Comparison of ENCODE assay signal across 14 cellular contexts in the genomic region with DNA sequence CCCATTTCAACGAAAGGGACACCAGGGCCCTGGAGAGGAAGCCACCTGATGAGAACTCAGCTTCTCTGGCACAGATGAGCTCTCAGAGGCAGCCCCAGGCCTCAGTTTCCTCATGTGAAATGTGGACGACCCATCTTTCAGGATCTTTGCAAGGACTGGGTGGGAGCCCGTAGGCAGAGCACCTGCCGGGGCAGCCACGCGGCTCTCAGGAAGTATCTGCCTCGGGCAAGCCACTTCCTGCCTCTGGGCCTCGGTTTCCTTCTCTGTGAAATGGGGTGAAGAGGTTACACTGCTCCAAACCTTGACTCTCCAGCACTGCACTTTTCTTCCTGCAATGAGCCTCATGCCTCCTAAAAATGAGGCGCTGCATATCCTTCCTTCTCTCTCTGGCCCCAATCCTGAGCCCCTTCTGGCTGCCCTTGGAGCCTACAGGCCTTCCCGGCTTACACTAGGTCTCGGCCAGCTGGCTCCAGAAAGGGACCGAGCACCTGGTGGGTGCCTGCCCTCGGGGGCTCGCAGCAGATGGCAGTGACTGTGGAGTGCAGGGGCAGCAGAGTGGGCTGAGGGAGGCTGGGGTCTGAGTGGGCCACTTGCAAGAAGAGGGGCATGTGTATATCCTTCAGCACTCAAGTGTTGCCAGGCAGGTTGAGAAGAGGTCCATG. TPM values are rescaled to one million over a fixed set of nuclear protein-coding genes. Genes with fewer than 3 reads are reported as not detected.
DNase-seq lines count a peak whose midpoint lies in the region; ATAC-seq and TF ChIP-seq lines count a peak whose summit lies in the region.
"Had no signal": no experiment of that assay in that cellular context is flagged by ENCODE, and none has a peak within 500 bp of the region (broad histone marks: within the 10 kb centered on the region; RNA-seq: fewer than 3 reads in every experiment).

No MANE protein-coding gene starts in this region.

- intact Hi-C loops in activated naive CD4-positive, alpha-beta T cell treated with anti-CD3 and anti-CD28 coated beads for 36 hours (cut with micrococcal nuclease), result no loop called here
- intact Hi-C loops in stomach (cut with DNase I; ENCODE audit: low total_unique reads), result no loop called here

- H3K9me3 ChIP-seq in T-helper 17 cell (ENCODE audit: control insufficient read depth, low read length, poor library complexity, severe bottlenecking) (no peaks in the 10 kb centered on the region), stomach (no peaks in the 10 kb centered on the region), GM23248 (ENCODE audit: low read depth) (no peaks in the 10 kb centered on the region)
- H3K9me3 ChIP-seq: thoracic aorta had no signal

- peak overlapping the region; percentile 31 for H3K27ac Mint-ChIP-seq in activated naive CD4-positive, alpha-beta T cell treated with anti-CD3 and anti-CD28 coated beads for 36 hours
- H3K27ac Mint-ChIP-seq in T-helper 17 cell, result peak overlapping the region; percentile 94
- H3K27ac Mint-ChIP-seq in effector memory CD8-positive, alpha-beta T cell, result peak overlapping the region; percentile 93 to 95

- H3K4me1 ChIP-seq in stomach, result peaks cover 51 to 94% (median 86%) of the 10 kb centered on the region in 4 donors
- peaks cover 42% of the 10 kb centered on the region for H3K4me1 ChIP-seq in GM23248 (ENCODE audit: insufficient read depth)

- H3K36me3 ChIP-seq in stomach (peaks cover 0 to 4% (median 0%) of the 10 kb centered on the region in 4 donors), GM23248 (ENCODE audit: low read depth) (no peaks in the 10 kb centered on the region)
- H3K36me3 ChIP-seq: thoracic aorta had no signal

- peaks cover 16% of the 10 kb centered on the region for H3F3A ChIP-seq in GM23248 (ENCODE audit: insufficient read depth)

- in situ Hi-C loops in GM23248 (cut with MboI), result no loop called here

- H3K27me3 Mint-ChIP-seq in activated naive CD4-positive, alpha-beta T cell treated with anti-CD3 and anti-CD28 coated beads for 36 hours (ENCODE audit: low read depth), result peaks cover 9% of the 10 kb centered on the region
- H3K27me3 Mint-ChIP-seq in T-helper 17 cell, result no peaks in the 10 kb centered on the region
- H3K27me3 Mint-ChIP-seq in effector memory CD8-positive, alpha-beta T cell, result no peaks in the 10 kb centered on the region

- H3K9me3 Mint-ChIP-seq in activated naive CD4-positive, alpha-beta T cell treated with anti-CD3 and anti-CD28 coated beads for 36 hours, result no peaks in the 10 kb centered on the region
- H3K9me3 Mint-ChIP-seq in effector memory CD8-positive, alpha-beta T cell, result no peaks in the 10 kb centered on the region
- H3K9me3 Mint-ChIP-seq: activated naive CD4-positive, alpha-beta T cell treated with anti-CD3 and anti-CD28 coated beads, Interleukin-2, amount 50 U/mL, for 24 hours had no signal

- peaks cover 51% of the 10 kb centered on the region for H3K4me1 Mint-ChIP-seq in activated naive CD4-positive, alpha-beta T cell treated with anti-CD3 and anti-CD28 coated beads for 36 hours (ENCODE audit: low read depth)
- H3K4me1 Mint-ChIP-seq in T-helper 17 cell, result peaks cover 61% of the 10 kb centered on the region
- peaks cover 71 to 73% of the 10 kb centered on the region in 2 donors for H3K4me1 Mint-ChIP-seq in effector memory CD8-positive, alpha-beta T cell (ENCODE audit: low read depth in 2 of 2)

- H3K9ac ChIP-seq in GM23248, result no peak overlapping the region
- H3K9ac ChIP-seq: parathyroid adenoma had no signal

- no peak overlapping the region for H2AFZ ChIP-seq in GM23248
- H2AFZ ChIP-seq: parathyroid adenoma had no signal

- H3K4me3 ChIP-seq in stomach (no peak overlapping the region), GM23248 (no peak overlapping the region)
- H3K4me3 ChIP-seq: thoracic aorta had no signal

- H3K4me2 ChIP-seq in GM23248 (ENCODE audit: unreplicated experiment), result no peak overlapping the region

- peaks cover 2% of the 10 kb centered on the region for H3K36me3 Mint-ChIP-seq in activated naive CD4-positive, alpha-beta T cell treated with anti-CD3 and anti-CD28 coated beads for 36 hours (ENCODE audit: low read depth)
- H3K36me3 Mint-ChIP-seq in T-helper 17 cell (ENCODE audit: low read depth), result no peaks in the 10 kb centered on the region
- peaks cover 60% of the 10 kb centered on the region for H3K36me3 Mint-ChIP-seq in effector memory CD8-positive, alpha-beta T cell (ENCODE audit: insufficient read depth)
- H3K36me3 Mint-ChIP-seq: activated naive CD4-positive, alpha-beta T cell treated with anti-CD3 and anti-CD28 coated beads, Interleukin-2, amount 50 U/mL, for 24 hours had no signal

- no peak for TF ChIP-seq POLR2A in stomach (IDR thresholded peaks at IDR 0.05)

- H3K27me3 ChIP-seq in stomach, result peaks cover 0 to 11% (median 3%) of the 10 kb centered on the region in 3 donors
- no peaks in the 10 kb centered on the region for H3K27me3 ChIP-seq in GM23248 (replicated peaks; ENCODE audit: insufficient read depth)

- CTCF ChIA-PET in activated naive CD4-positive, alpha-beta T cell treated with anti-CD3 and anti-CD28 coated beads for 36 hours (lab: Charles Lee), result interaction anchor here (1.2 to 1.4 kb wide), 2 partner anchors 9 to 143 kb away, joined by 5 to 6 read pairs; no protein-coding TSS in a partner anchor

- peak overlapping the region; percentile 82 for H3K4me3 Mint-ChIP-seq in activated naive CD4-positive, alpha-beta T cell treated with anti-CD3 and anti-CD28 coated beads for 36 hours
- peak overlapping the region; percentile 97 for H3K4me3 Mint-ChIP-seq in T-helper 17 cell
- peak overlapping the region; percentile 88 to 93 for H3K4me3 Mint-ChIP-seq in effector memory CD8-positive, alpha-beta T cell

- peaks cover 81% of the 10 kb centered on the region for H3K79me2 ChIP-seq in GM23248 (ENCODE audit: insufficient read depth)
- H3K79me2 ChIP-seq: parathyroid adenoma had no signal

- peak; percentile 24 for ATAC-seq in T-helper 17 cell
- ATAC-seq in effector memory CD8-positive, alpha-beta T cell (replicated peaks), result peak; percentile 10
- ATAC-seq in HG03565 (IDR thresholded peaks at IDR 0.05; ENCODE audit: unreplicated experiment), result no peak

- H3K27ac ChIP-seq in stomach, result peak overlapping the region in 3 of 5 donors; percentile 73 to 90 (median 73)
- no peak overlapping the region for H3K27ac ChIP-seq in GM23248
- H3K27ac ChIP-seq: parathyroid adenoma had no signal

- H3K9me2 ChIP-seq in GM23248 (ENCODE audit: insufficient read depth), result no peaks in the 10 kb centered on the region

- DNase-seq in activated naive CD4-positive, alpha-beta T cell treated with anti-CD3 and anti-CD28 coated beads for 36 hours, result peak; percentile 49
- no peak for DNase-seq in activated naive CD4-positive, alpha-beta T cell (lab: John Stamatoyannopoulos, UW)
- peak in 1 of 3 donors; percentile 40 for DNase-seq in T-helper 17 cell
- DNase-seq in effector memory CD8-positive, alpha-beta T cell, result peak in 1 of 3 experiments; percentile 44
- no peak for DNase-seq in stomach
- DNase-seq in GM23248, result no peak
- no peak for DNase-seq in DMS79 treated with DMSO at 0.1 percent for 48 hours (lab: John Stamatoyannopoulos, UW)
- DNase-seq: foreskin melanocyte; stimulated activated CD4-positive, alpha-beta T cell treated with anti-CD3 and anti-CD28 coated beads, Interleukin-4, amount 100 ng/mL, for 1 hour had no signal

- no peak for TF ChIP-seq EP300 in stomach (IDR thresholded peaks at IDR 0.05)

- no peaks in the 10 kb centered on the region for H4K20me1 ChIP-seq in GM23248 (ENCODE audit: insufficient read depth)

- WGBS in stomach, 5 donors, result 63 to 82% (median 78%) methylated on average over 11 to 14 of the region's 14 CpGs
- WGBS in GM23248 (ENCODE audit: low coverage in 1 of 2, low lambda C conversion rate in 2 of 2, missing lambda C conversion rate in 2 of 2), 2 experiments, result 83% methylated on average over 14 of the region's 14 CpGs

- no peak for TF ChIP-seq CTCF in stomach (IDR thresholded peaks at IDR 0.05)

RNA-seq across cellular contexts. Expression of gene SSBP4, which starts 3.5 kb away (rescaled TPM):
- 10 to 100 TPM; 62.6 to 71.4 TPM for total RNA-seq in activated naive CD4-positive, alpha-beta T cell treated with anti-CD3 and anti-CD28 coated beads for 36 hours
- 100 to 1,000 TPM; 112 to 113 TPM for total RNA-seq in T-helper 17 cell
- total RNA-seq in stomach, result 100 to 1,000 TPM in 1 of 5 donors, 10 to 100 TPM in 4; 22.8 to 253 (median 39.7) TPM
- 10 to 100 TPM; 49.9 to 77.6 (median 54.4) TPM for polyA plus RNA-seq in stomach
- total RNA-seq in GM23248 (2014; rRNA removed; shearing (Covaris generic)), result 156 and 169 TPM in 2 replicates
- 46.5 and 46.9 TPM in 2 replicates for polyA plus RNA-seq in GM23248 (2016; fragmentation: Nextera tagmentation; extraction: Ambion mirVana)

RNA-seq across cellular contexts. Expression of gene ISYNA1, which starts 15.3 kb away (rescaled TPM):
- total RNA-seq in activated naive CD4-positive, alpha-beta T cell treated with anti-CD3 and anti-CD28 coated beads for 36 hours, result 10 to 100 TPM; 12.3 to 14.3 TPM
- total RNA-seq in T-helper 17 cell (10 to 100 TPM; 37.6 to 39.6 TPM), stomach (10 to 100 TPM in 4 of 5 donors, 1 to 10 TPM in 1; 7.8 to 47.3 (median 15.8) TPM)
- polyA plus RNA-seq in stomach (10 to 100 TPM in 2 of 3 donors, 1 to 10 TPM in 1; 9.5 to 39.7 (median 15.0) TPM), GM23248 (2016; fragmentation: Nextera tagmentation; extraction: Ambion mirVana) (12.3 and 17.2 TPM in 2 replicates)
- total RNA-seq in GM23248 (2014; rRNA removed; shearing (Covaris generic)), result 5.5 and 8.9 TPM in 2 replicates

RNA-seq across cellular contexts. Expression of gene LRRC25, which starts 25.2 kb away (rescaled TPM):
- total RNA-seq in activated naive CD4-positive, alpha-beta T cell treated with anti-CD3 and anti-CD28 coated beads for 36 hours, result not detected
- total RNA-seq in T-helper 17 cell (1 to 10 TPM in 1 of 2 donors, under 1 TPM in 1; 0.63 to 3.2 TPM), stomach (10 to 100 TPM in 1 of 5 donors, 1 to 10 TPM in 2, not detected in 2; 2.9 to 11.2 (median 7.2) TPM)
- polyA plus RNA-seq in stomach (1 to 10 TPM in 2 of 3 donors, under 1 TPM in 1; 0.98 to 2.4 (median 1.7) TPM), GM23248 (2016; fragmentation: Nextera tagmentation; extraction: Ambion mirVana) (not detected in 2 replicates)
- not detected in 2 replicates for total RNA-seq in GM23248 (2014; rRNA removed; shearing (Covaris generic))
- total RNA-seq: RPMI7951 had no signal

RNA-seq across cellular contexts. Expression of gene GDF15, which starts 36.7 kb away (rescaled TPM):
- under 1 TPM in 1 of 2 experiments, not detected in 1; 0.20 TPM for total RNA-seq in activated naive CD4-positive, alpha-beta T cell treated with anti-CD3 and anti-CD28 coated beads for 36 hours
- total RNA-seq in T-helper 17 cell (under 1 TPM; 0.29 to 0.85 TPM), stomach (100 to 1,000 TPM in 1 of 5 donors, 10 to 100 TPM in 4; 17.3 to 102 (median 46.9) TPM)
- polyA plus RNA-seq in stomach (100 to 1,000 TPM in 1 of 3 donors, 10 to 100 TPM in 2; 14.2 to 134 (median 44.5) TPM), GM23248 (2016; fragmentation: Nextera tagmentation; extraction: Ambion mirVana) (32.7 and 36.0 TPM in 2 replicates)
- 27.7 and 33.3 TPM in 2 replicates for total RNA-seq in GM23248 (2014; rRNA removed; shearing (Covaris generic))

Comparison
In these comparisons a context has a peak if more than half of its experiments do, and no peak if none do; other contexts are left out.
1. H3K27ac Mint-ChIP-seq: peak in every context shown above with its lines; median percentile 94 in T-helper 17 cell; 94 in effector memory CD8-positive, alpha-beta T cell; 31 in activated naive CD4-positive, alpha-beta T cell treated with anti-CD3 and anti-CD28 coated beads for 36 hours.